23 cellular contexts compared by ENCODE assay signal in the genomic region with DNA sequence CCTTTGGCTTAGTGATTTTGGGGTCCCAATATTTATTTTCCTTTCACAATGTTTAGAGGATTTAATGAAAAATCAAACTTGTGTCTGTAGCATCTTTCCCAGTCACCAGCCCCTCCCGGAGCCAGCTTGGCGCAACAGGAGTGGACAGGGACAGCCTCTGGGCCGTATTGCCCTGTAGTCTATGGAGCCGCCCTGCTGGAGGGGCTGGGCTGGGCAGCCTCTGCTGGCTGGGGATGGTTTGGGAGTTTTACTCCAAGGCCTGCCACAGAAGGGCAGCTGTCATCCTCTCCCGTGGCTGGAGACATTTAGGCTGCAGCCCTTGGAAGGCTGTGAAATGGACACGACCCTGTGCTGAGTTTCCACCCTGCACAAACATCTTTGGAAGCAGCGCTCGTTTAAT.
"Had no signal": no experiment of that assay in that cellular context is flagged by ENCODE, and none has a peak within 500 bp of the region (broad histone marks: within the 10 kb centered on the region; RNA-seq: fewer than 3 reads in every experiment).

No MANE protein-coding gene starts in this region.

- H3K4me3 Mint-ChIP-seq: activated CD4-positive, alpha-beta T cell treated with anti-CD3 and anti-CD28 coated beads, Interleukin-2, amount 10 ng/mL, durations not matched to agents 7 days and 5 days; activated CD8-positive, alpha-beta T cell treated with anti-CD3 and anti-CD28 coated beads for 36 hours; activated naive CD4-positive, alpha-beta T cell treated with anti-CD3 and anti-CD28 coated beads, Interleukin-2, amount 50 U/mL, for 24 hours; activated naive CD8-positive, alpha-beta T cell treated with anti-CD3 and anti-CD28 coated beads, Interleukin-2, amount 50 U/mL, for 24 hours; activated T-cell treated with anti-CD3 and anti-CD28 coated beads, Interleukin-2, amount 50 U/mL, for 4 hours; nephron; stimulated activated naive B cell treated with anti-CD40 and anti-IgM and Interleukin-4, amounts not matched to agents 10 μg/mL and 1 μg/mL and 100 μg/mL, for 72 hours had no signal

- H3K36me3 ChIP-seq: esophagus squamous epithelium, left ventricle myocardium inferior, pancreas, right atrium auricular region, stomach, thyroid gland, WERI-Rb-1 had no signal

- H3K4me2 ChIP-seq: smooth muscle cell had no signal

- H3K27ac Mint-ChIP-seq: activated CD4-positive, alpha-beta T cell treated with anti-CD3 and anti-CD28 coated beads, Interleukin-2, amount 10 ng/mL, durations not matched to agents 7 days and 5 days; activated CD8-positive, alpha-beta T cell treated with anti-CD3 and anti-CD28 coated beads for 36 hours; activated naive CD4-positive, alpha-beta T cell treated with anti-CD3 and anti-CD28 coated beads, Interleukin-2, amount 50 U/mL, for 24 hours; activated naive CD8-positive, alpha-beta T cell treated with anti-CD3 and anti-CD28 coated beads, Interleukin-2, amount 50 U/mL, for 24 hours; activated T-helper 2 cell treated with anti-CD3 and anti-CD28 coated beads, Interferon-gamma antibody, Interleukin-2, Interleukin-4, amounts not matched to agents 10 μg/mL and 5 μg/mL and 100 μg/mL, durations not matched to agents 14 hours and 24 hours and 36 hours; nephron; stimulated activated naive B cell treated with anti-CD40 and anti-IgM and Interleukin-4, amounts not matched to agents 10 μg/mL and 1 μg/mL and 100 μg/mL, for 72 hours had no signal

- H3K9me3 ChIP-seq: esophagus squamous epithelium, left ventricle myocardium inferior, pancreas, right atrium auricular region, thyroid gland had no signal

- H3K36me3 Mint-ChIP-seq: stimulated activated naive B cell treated with anti-CD40 and anti-IgM and Interleukin-4, amounts not matched to agents 10 μg/mL and 1 μg/mL and 100 μg/mL, for 72 hours had no signal

- H3K4me1 ChIP-seq: pancreas, right atrium auricular region had no signal

- H3K27ac ChIP-seq: esophagus squamous epithelium, left ventricle myocardium inferior, pancreas, right atrium auricular region, stomach, thyroid gland, WERI-Rb-1 had no signal

- H3K9me3 Mint-ChIP-seq: activated CD8-positive, alpha-beta T cell treated with anti-CD3 and anti-CD28 coated beads for 36 hours; activated naive CD4-positive, alpha-beta T cell treated with anti-CD3 and anti-CD28 coated beads, Interleukin-2, amount 50 U/mL, for 24 hours; activated naive CD8-positive, alpha-beta T cell treated with anti-CD3 and anti-CD28 coated beads, Interleukin-2, amount 50 U/mL, for 24 hours; activated T-cell treated with anti-CD3 and anti-CD28 coated beads, Interleukin-2, amount 50 U/mL, for 4 hours; activated T-helper 2 cell treated with anti-CD3 and anti-CD28 coated beads, Interferon-gamma antibody, Interleukin-2, Interleukin-4, amounts not matched to agents 10 μg/mL and 5 μg/mL and 100 μg/mL, durations not matched to agents 14 hours and 24 hours and 36 hours had no signal

- DNase-seq: activated CD4-positive, alpha-beta T cell treated with anti-CD3 and anti-CD28 coated beads, Interleukin-2, amount 10 ng/mL, durations not matched to agents 7 days and 5 days; activated CD4-positive, CD25-positive, alpha-beta regulatory T cell treated with anti-CD3 and anti-CD28 coated beads, Interleukin-2, amount 50 U/mL, for 72 hours; activated CD8-positive, alpha-beta T cell treated with anti-CD3 and anti-CD28 coated beads for 36 hours; activated naive CD8-positive, alpha-beta T cell treated with anti-CD3 and anti-CD28 coated beads, Interleukin-2, amount 50 U/mL, for 24 hours; activated T-cell treated with anti-CD3 and anti-CD28 coated beads, Interleukin-2, amount 50 U/mL, for 4 hours; cortex of kidney; esophagus squamous epithelium; foreskin melanocyte; stimulated activated CD4-positive, alpha-beta T cell treated with anti-CD3 and anti-CD28 coated beads, Interleukin-1b, Interleukin-23, amount 100 ng/mL, for 48 hours; stimulated activated CD4-positive, alpha-beta T cell treated with anti-CD3 and anti-CD28 coated beads, Interleukin-4, amount 100 ng/mL, for 4 hours; stimulated activated CD8-positive, alpha-beta memory T cell treated with anti-CD3 and anti-CD28 coated beads, Interleukin-4, amount 100 ng/mL, for 48 hours; WERI-Rb-1 had no signal

- H3K4me1 Mint-ChIP-seq: activated CD4-positive, alpha-beta T cell treated with anti-CD3 and anti-CD28 coated beads, Interleukin-2, amount 10 ng/mL, durations not matched to agents 7 days and 5 days; activated naive CD4-positive, alpha-beta T cell treated with anti-CD3 and anti-CD28 coated beads, Interleukin-2, amount 50 U/mL, for 24 hours; activated naive CD8-positive, alpha-beta T cell treated with anti-CD3 and anti-CD28 coated beads, Interleukin-2, amount 50 U/mL, for 24 hours; stimulated activated naive B cell treated with anti-CD40 and anti-IgM and Interleukin-4, amounts not matched to agents 10 μg/mL and 1 μg/mL and 100 μg/mL, for 72 hours had no signal

- H3K27me3 ChIP-seq: pancreas, right atrium auricular region, stomach, thyroid gland had no signal

- H3K4me3 ChIP-seq: esophagus squamous epithelium, left ventricle myocardium inferior, lung, pancreas, right atrium auricular region, smooth muscle cell, stomach, thyroid gland had no signal

- ATAC-seq: activated CD8-positive, alpha-beta T cell treated with anti-CD3 and anti-CD28 coated beads for 36 hours; activated naive CD8-positive, alpha-beta T cell treated with anti-CD3 and anti-CD28 coated beads, Interleukin-2, amount 50 U/mL, for 24 hours; activated T-cell treated with anti-CD3 and anti-CD28 coated beads, Interleukin-2, amount 50 U/mL, for 4 hours had no signal
